In the genomic region with DNA sequence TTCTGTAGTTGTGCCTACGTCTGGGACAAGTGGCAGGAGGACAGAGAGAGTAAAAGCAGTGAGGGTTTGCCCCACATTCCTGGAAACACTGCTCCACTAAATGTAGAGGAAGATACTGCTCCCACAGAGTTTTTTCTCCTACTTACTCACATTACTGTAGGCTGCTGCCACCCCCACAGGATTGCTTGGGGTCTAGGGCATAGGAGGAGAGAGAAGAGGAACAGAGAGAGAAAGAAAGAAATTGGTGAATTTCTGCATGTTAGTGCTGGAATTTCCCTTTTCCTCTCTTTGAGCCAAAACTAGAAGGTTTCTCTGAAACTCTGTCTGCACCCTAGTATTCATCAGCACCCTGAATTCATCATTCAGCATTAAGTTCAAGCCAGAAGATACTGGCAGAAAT, we compare ENCODE assay signal across 21 cellular contexts.
DNase-seq lines count a peak whose midpoint lies in the region; ATAC-seq, FAIRE-seq and TF ChIP-seq lines count a peak whose summit lies in the region.
"Had no signal": no experiment of that assay in that cellular context is flagged by ENCODE, and none has a peak within 500 bp of the region (broad histone marks: within the 10 kb centered on the region; RNA-seq: fewer than 3 reads in every experiment).

No MANE protein-coding gene starts in this region.

- H3K79me2 ChIP-seq in PC-9 (ENCODE audit: low read depth) = no peaks in the 10 kb centered on the region

- H3K9me2 ChIP-seq in PC-9 (ENCODE audit: insufficient read depth) = no peaks in the 10 kb centered on the region

- POLR2A ChIA-PET in PC-9 (lab: Charles Lee; ENCODE audit: unreplicated experiment) = no interaction called here

- intact Hi-C loops in PC-9 (cut with micrococcal nuclease; ENCODE audit: unreplicated experiment) = no loop called here

- DNase-seq in GM12891 (ENCODE audit: insufficient read length, low spot score) = no peak
- no peak for DNase-seq in PC-9
- DNase-seq in putamen (ENCODE audit: low spot score) = peak; percentile 22
- DNase-seq in HAP-1 (ENCODE audit: low spot score in 2 of 2) = no peak
- DNase-seq in NCI-H748 (lab: John Stamatoyannopoulos, UW; ENCODE audit: unreplicated experiment) = no peak
- no peak for DNase-seq in NAMALWA (ENCODE audit: low spot score)
- DNase-seq: Caco-2; CD4-positive, CD25-positive, alpha-beta regulatory T cell; CD8-positive, alpha-beta memory T cell; GDM1; GOT3; H7; IMR-90; Karpas-422 had no signal

- in situ Hi-C loops in HAP-1 (cut with MboI; ENCODE audit: low sequenced_read_pairs) = no loop called here

- no peaks in the 10 kb centered on the region for H3K4me1 ChIP-seq in PC-9 (replicated peaks; ENCODE audit: insufficient read depth)
- H3K4me1 ChIP-seq in HAP-1 = no peaks in the 10 kb centered on the region
- H3K4me1 ChIP-seq: Caco-2 had no signal

- no peaks in the 10 kb centered on the region for H4K20me1 ChIP-seq in PC-9 (ENCODE audit: insufficient read depth)
- H4K20me1 ChIP-seq: BLaER1 treated with 17β-estradiol and CSF1 and Interleukin-3, amounts not matched to agents 10 nM and 100 nM had no signal

- BruUV-seq in PC-9 (replicated peaks; lab: Mats Ljungman, UMichigan) = no TSS peak

- no peak for TF ChIP-seq CTCF in PC-9 (conservative IDR thresholded peaks at IDR 0.05)

- H3K27me3 ChIP-seq in PC-9 (ENCODE audit: insufficient read depth, low read depth) = no peaks in the 10 kb centered on the region
- no peaks in the 10 kb centered on the region for H3K27me3 ChIP-seq in HAP-1 (ENCODE audit: low read depth)
- H3K27me3 ChIP-seq: BLaER1 treated with 17β-estradiol and CSF1 and Interleukin-3, amounts not matched to agents 10 nM and 100 nM had no signal

- CTCF ChIA-PET in PC-9 (lab: Charles Lee) = no interaction called here

- FAIRE-seq in GM12891 (lab: Jason Lieb, UNC) = no peak
- FAIRE-seq: D721Med, GM19239, HTR-8/SVneo, K562 had no signal

- no peaks in the 10 kb centered on the region for H3K36me3 ChIP-seq in PC-9 (ENCODE audit: low read depth)
- no peaks in the 10 kb centered on the region for H3K36me3 ChIP-seq in HAP-1 (replicated peaks)
- H3K36me3 ChIP-seq: BLaER1 treated with 17β-estradiol and CSF1 and Interleukin-3, amounts not matched to agents 10 nM and 100 nM had no signal

- ATAC-seq in GM19463 (IDR thresholded peaks at IDR 0.05; ENCODE audit: unreplicated experiment) = peak; percentile 72
- no peak for ATAC-seq in HG03469 (IDR thresholded peaks at IDR 0.05; ENCODE audit: unreplicated experiment)
- ATAC-seq: K562 had no signal

- no peak overlapping the region for H3K27ac ChIP-seq in PC-9
- H3K27ac ChIP-seq: BLaER1 treated with 17β-estradiol and CSF1 and Interleukin-3, amounts not matched to agents 10 nM and 100 nM had no signal

- H3K4me2 ChIP-seq in PC-9 = no peak overlapping the region

- H2AFZ ChIP-seq in PC-9 = 0 out of 2 replicates have a peak overlapping the region, but pooled peaks have one; percentile 23

- no peak for TF ChIP-seq POLR2A in GM12891 (IDR thresholded peaks at IDR 0.05; ENCODE audit: low read depth, low read length)

- H3K4me3 ChIP-seq in PC-9 (no peak overlapping the region), HAP-1 (no peak overlapping the region)
- H3K4me3 ChIP-seq: BLaER1 treated with 17β-estradiol and CSF1 and Interleukin-3, amounts not matched to agents 10 nM and 100 nM; K562 had no signal

- no peaks in the 10 kb centered on the region; the same call in 1 of the 2 replicates for H3F3A ChIP-seq in PC-9 (ENCODE audit: insufficient read depth, low read depth)

- H3K9me3 ChIP-seq in PC-9 (ENCODE audit: insufficient read depth, low read depth) = no peaks in the 10 kb centered on the region; the same call in 1 of the 2 replicates
- H3K9me3 ChIP-seq in HAP-1 = no peaks in the 10 kb centered on the region
- H3K9me3 ChIP-seq: BLaER1 treated with 17β-estradiol and CSF1 and Interleukin-3, amounts not matched to agents 10 nM and 100 nM; Caco-2 had no signal

TF ChIP-seq in GM12891, 5 proteins besides CTCF, POLR2A, EP300 and RAD21:
- TF ChIP-seq PAX5 (IDR thresholded peaks at IDR 0.05; ENCODE audit: insufficient read depth, low read length, severe bottlenecking) (no peak), SPI1 (IDR thresholded peaks at IDR 0.05; ENCODE audit: low read depth, low read length) (peak; percentile 59)
